Comparison of ENCODE assay signal across 8 cellular contexts in genomic region chr12:116236148-116236731, GRCh38. TPM values are rescaled to one million over a fixed set of nuclear protein-coding genes. Genes with fewer than 3 reads are reported as not detected.
A peak's percentile ranks its signal among the peaks of the same experiment; 100 is the strongest.
DNase-seq lines count a peak whose midpoint lies in the region; ATAC-seq and TF ChIP-seq lines count a peak whose summit lies in the region.

No MANE protein-coding gene starts in this region.

- DNase-seq in ELR (ENCODE audit: low read depth) (peak; percentile 74), LHCN-M2 (ENCODE audit: low read depth) (peak; percentile 44), SK-MEL-5 (ENCODE audit: low read depth, low spot score) (peak; percentile 78), ascending aorta (ENCODE audit: low spot score in 2 of 2) (no peak), hippocampal formation (lab: John Stamatoyannopoulos, UW) (peak; percentile 42 to 72)
- DNase-seq in stimulated activated CD4-positive, alpha-beta T cell treated with anti-CD3 and anti-CD28 coated beads, Interleukin-1b, Interleukin-23, amount 100 ng/mL, for 1 hour (ENCODE audit: low read depth in 2 of 2), result peak; percentile 10 to 14

- in situ Hi-C loops in SK-MEL-5 (cut with HindIII; ENCODE audit: low pct_unique_long_range_greater_than_20kb, low sequenced_read_pairs), result no loop called here

- H3K36me3 ChIP-seq in ascending aorta, result no peaks in the 10 kb centered on the region

- H3K9me3 ChIP-seq in ascending aorta, result no peaks in the 10 kb centered on the region

- H3K27ac ChIP-seq in ascending aorta, result no peak overlapping the region

- intact Hi-C loops in ascending aorta (cut with DNase I), result loop anchor here (5.0 to 10.0 kb wide), 2 partner anchors 79 to 221 kb away; no protein-coding TSS in a partner anchor

- H3K27me3 ChIP-seq in ascending aorta, result no peaks in the 10 kb centered on the region

- no peak overlapping the region for H3K4me3 ChIP-seq in ascending aorta

- ATAC-seq in GM18502 (IDR thresholded peaks at IDR 0.05; ENCODE audit: poor library complexity, unreplicated experiment) (no peak), GM19328 (IDR thresholded peaks at IDR 0.05; ENCODE audit: unreplicated experiment) (no peak)

- H3K4me1 ChIP-seq in ascending aorta, result peaks cover 6 to 28% of the 10 kb centered on the region in 2 donors

- peak; percentile 49 to 68 (median 63) for TF ChIP-seq CTCF in ascending aorta (IDR thresholded peaks at IDR 0.05)

RNA-seq across cellular contexts. Expression of gene MED13L, which starts 41.3 kb away (rescaled TPM):
- total RNA-seq in LHCN-M2 (2014; rRNA removed), result 46.8 and 60.0 TPM in 2 replicates
- 12.1 TPM for polyA plus RNA-seq in LHCN-M2 (2012)
- 41.3 and 58.4 TPM in 2 replicates for total RNA-seq in SK-MEL-5 (2014; rRNA removed; shearing (Covaris generic))
- 25.3 and 35.5 TPM in 2 replicates for polyA plus RNA-seq in SK-MEL-5 (2015; cell fraction: cytosol; rRNA removed)
- 69.8 and 72.9 TPM in 2 replicates for polyA plus RNA-seq in SK-MEL-5 (2015; cell fraction: nucleus; rRNA removed)
- 117 TPM for total RNA-seq in ascending aorta

Comparison
In these comparisons a context has a peak if more than half of its experiments do, and no peak if none do; other contexts are left out.
1. DNase-seq: peak in ELR (single experiment), LHCN-M2 (single experiment), SK-MEL-5 (single experiment), hippocampal formation (2 of 2) and stimulated activated CD4-positive, alpha-beta T cell treated with anti-CD3 and anti-CD28 coated beads, Interleukin-1b, Interleukin-23, amount 100 ng/mL, for 1 hour (2 of 2); none in ascending aorta (0 of 2).